Comparison of ENCODE assay signal across 1 cellular context in the genomic region with DNA sequence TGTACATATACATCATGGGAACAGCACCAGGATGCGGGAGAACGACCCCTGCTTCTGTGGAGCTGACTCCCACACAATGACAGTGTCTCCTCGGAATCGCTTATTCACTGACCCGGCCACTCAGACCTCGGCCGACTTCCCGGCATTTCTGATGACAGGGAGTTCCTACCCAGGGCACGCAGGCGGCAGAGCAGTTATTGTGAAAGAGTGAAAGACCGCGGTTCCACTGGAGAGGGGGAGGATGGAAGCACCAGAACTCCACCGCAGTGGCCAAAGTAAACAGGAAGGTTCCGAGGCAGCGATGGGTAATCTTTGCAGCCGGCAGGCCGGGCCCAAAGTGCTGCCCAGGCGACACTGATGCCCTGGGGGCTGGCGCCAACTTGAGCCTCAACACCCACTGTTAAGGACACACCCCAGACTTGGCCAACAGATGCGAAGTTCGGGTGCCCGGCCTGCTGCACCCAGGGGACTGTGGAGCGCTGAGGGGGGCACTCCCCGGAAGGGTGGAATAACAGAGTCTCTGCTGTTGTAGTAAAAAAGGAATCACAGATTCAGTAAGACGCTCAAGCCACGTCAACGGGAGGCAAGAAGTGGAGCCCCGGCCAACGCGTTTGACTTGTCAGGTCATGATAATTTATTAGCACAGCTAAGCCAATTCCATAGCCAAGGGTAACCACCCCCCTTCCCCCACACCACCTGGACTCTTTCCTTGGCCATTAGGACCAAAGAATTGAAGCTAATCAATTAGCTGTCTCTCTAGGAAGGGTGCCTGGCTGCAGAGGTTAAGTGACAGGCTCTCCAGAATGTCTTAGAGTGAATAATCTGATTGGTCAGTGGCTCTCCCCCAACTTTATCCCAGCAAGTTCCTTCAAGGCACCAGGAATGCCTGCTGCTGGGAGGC.
TF ChIP-seq lines count a peak whose summit lies in the region.

No MANE protein-coding gene starts in this region.

TF ChIP-seq in HepG2, 621 proteins besides CTCF, POLR2A, EP300 and RAD21 (continued from another document and continues in another):
- TF ChIP-seq, protein P1, sequence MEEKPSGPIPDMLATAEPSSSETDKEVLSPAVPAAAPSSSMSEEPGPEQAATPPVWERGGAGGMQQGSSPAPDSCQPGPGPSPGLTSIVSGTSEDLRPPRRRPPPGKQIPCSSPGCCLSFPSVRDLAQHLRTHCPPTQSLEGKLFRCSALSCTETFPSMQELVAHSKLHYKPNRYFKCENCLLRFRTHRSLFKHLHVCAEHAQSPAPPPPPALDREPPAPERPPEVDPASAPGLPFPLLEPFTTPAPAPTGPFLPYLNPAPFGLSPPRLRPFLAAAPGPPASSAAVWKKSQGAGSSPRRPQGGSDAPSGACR (CRISPR knock-in tag; IDR thresholded peaks at IDR 0.05): no peak
- peak; percentile 71 for TF ChIP-seq HNF4A (CRISPR knock-in tag; IDR thresholded peaks at IDR 0.05)
- TF ChIP-seq, protein P2, sequence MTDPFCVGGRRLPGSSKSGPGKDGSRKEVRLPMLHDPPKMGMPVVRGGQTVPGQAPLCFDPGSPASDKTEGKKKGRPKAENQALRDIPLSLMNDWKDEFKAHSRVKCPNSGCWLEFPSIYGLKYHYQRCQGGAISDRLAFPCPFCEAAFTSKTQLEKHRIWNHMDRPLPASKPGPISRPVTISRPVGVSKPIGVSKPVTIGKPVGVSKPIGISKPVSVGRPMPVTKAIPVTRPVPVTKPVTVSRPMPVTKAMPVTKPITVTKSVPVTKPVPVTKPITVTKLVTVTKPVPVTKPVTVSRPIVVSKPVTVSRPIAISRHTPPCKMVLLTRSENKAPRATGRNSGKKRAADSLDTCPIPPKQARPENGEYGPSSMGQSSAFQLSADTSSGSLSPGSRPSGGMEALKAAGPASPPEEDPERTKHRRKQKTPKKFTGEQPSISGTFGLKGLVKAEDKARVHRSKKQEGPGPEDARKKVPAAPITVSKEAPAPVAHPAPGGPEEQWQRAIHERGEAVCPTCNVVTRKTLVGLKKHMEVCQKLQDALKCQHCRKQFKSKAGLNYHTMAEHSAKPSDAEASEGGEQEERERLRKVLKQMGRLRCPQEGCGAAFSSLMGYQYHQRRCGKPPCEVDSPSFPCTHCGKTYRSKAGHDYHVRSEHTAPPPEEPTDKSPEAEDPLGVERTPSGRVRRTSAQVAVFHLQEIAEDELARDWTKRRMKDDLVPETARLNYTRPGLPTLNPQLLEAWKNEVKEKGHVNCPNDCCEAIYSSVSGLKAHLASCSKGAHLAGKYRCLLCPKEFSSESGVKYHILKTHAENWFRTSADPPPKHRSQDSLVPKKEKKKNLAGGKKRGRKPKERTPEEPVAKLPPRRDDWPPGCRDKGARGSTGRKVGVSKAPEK (CRISPR knock-in tag; IDR thresholded peaks at IDR 0.05; ENCODE audit: borderline replicate concordance): no peak
- TF ChIP-seq NBN (conservative IDR thresholded peaks at IDR 0.05): no peak
- TF ChIP-seq, protein P3, sequence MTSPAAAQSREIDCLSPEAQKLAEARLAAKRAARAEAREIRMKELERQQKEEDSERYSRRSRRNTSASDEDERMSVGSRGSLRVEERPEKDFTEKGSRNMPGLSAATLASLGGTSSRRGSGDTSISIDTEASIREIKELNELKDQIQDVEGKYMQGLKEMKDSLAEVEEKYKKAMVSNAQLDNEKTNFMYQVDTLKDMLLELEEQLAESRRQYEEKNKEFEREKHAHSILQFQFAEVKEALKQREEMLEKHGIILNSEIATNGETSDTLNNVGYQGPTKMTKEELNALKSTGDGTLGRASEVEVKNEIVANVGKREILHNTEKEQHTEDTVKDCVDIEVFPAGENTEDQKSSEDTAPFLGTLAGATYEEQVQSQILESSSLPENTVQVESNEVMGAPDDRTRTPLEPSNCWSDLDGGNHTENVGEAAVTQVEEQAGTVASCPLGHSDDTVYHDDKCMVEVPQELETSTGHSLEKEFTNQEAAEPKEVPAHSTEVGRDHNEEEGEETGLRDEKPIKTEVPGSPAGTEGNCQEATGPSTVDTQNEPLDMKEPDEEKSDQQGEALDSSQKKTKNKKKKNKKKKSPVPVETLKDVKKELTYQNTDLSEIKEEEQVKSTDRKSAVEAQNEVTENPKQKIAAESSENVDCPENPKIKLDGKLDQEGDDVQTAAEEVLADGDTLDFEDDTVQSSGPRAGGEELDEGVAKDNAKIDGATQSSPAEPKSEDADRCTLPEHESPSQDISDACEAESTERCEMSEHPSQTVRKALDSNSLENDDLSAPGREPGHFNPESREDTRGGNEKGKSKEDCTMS (CRISPR knock-in tag; conservative IDR thresholded peaks at IDR 0.05): no peak
- TF ChIP-seq, protein P4, sequence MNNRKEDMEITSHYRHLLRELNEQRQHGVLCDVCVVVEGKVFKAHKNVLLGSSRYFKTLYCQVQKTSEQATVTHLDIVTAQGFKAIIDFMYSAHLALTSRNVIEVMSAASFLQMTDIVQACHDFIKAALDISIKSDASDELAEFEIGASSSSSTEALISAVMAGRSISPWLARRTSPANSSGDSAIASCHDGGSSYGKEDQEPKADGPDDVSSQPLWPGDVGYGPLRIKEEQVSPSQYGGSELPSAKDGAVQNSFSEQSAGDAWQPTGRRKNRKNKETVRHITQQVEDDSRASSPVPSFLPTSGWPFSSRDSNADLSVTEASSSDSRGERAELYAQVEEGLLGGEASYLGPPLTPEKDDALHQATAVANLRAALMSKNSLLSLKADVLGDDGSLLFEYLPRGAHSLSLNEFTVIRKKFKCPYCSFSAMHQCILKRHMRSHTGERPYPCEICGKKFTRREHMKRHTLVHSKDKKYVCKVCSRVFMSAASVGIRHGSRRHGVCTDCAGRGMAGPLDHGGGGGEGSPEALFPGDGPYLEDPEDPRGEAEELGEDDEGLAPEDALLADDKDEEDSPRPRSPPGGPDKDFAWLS (CRISPR knock-in tag; IDR thresholded peaks at IDR 0.05; ENCODE audit: borderline replicate concordance): no peak
- TF ChIP-seq, protein P5, sequence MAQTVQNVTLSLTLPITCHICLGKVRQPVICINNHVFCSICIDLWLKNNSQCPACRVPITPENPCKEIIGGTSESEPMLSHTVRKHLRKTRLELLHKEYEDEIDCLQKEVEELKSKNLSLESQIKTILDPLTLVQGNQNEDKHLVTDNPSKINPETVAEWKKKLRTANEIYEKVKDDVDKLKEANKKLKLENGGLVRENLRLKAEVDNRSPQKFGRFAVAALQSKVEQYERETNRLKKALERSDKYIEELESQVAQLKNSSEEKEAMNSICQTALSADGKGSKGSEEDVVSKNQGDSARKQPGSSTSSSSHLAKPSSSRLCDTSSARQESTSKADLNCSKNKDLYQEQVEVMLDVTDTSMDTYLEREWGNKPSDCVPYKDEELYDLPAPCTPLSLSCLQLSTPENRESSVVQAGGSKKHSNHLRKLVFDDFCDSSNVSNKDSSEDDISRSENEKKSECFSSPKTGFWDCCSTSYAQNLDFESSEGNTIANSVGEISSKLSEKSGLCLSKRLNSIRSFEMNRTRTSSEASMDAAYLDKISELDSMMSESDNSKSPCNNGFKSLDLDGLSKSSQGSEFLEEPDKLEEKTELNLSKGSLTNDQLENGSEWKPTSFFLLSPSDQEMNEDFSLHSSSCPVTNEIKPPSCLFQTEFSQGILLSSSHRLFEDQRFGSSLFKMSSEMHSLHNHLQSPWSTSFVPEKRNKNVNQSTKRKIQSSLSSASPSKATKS (CRISPR knock-in tag; IDR thresholded peaks at IDR 0.05): no peak
- TF ChIP-seq, protein P6, sequence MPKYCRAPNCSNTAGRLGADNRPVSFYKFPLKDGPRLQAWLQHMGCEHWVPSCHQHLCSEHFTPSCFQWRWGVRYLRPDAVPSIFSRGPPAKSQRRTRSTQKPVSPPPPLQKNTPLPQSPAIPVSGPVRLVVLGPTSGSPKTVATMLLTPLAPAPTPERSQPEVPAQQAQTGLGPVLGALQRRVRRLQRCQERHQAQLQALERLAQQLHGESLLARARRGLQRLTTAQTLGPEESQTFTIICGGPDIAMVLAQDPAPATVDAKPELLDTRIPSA (CRISPR knock-in tag; IDR thresholded peaks at IDR 0.05; ENCODE audit: borderline replicate concordance): no peak
- TF ChIP-seq CCAR2 (optimal IDR thresholded peaks at IDR 0.05; ENCODE audit: low read depth, low read length): peak; percentile 35
- peak; percentile 77 for TF ChIP-seq KAT8 (CRISPR knock-in tag; IDR thresholded peaks at IDR 0.05)
- TF ChIP-seq, protein P7, sequence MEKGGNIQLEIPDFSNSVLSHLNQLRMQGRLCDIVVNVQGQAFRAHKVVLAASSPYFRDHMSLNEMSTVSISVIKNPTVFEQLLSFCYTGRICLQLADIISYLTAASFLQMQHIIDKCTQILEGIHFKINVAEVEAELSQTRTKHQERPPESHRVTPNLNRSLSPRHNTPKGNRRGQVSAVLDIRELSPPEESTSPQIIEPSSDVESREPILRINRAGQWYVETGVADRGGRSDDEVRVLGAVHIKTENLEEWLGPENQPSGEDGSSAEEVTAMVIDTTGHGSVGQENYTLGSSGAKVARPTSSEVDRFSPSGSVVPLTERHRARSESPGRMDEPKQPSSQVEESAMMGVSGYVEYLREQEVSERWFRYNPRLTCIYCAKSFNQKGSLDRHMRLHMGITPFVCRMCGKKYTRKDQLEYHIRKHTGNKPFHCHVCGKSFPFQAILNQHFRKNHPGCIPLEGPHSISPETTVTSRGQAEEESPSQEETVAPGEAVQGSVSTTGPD (CRISPR knock-in tag; IDR thresholded peaks at IDR 0.05): peak; percentile 99
- TF ChIP-seq SP4 (CRISPR knock-in tag; IDR thresholded peaks at IDR 0.05): 0 out of 2 replicates have a peak, but pooled peaks have one; percentile 22
- TF ChIP-seq, protein P8, sequence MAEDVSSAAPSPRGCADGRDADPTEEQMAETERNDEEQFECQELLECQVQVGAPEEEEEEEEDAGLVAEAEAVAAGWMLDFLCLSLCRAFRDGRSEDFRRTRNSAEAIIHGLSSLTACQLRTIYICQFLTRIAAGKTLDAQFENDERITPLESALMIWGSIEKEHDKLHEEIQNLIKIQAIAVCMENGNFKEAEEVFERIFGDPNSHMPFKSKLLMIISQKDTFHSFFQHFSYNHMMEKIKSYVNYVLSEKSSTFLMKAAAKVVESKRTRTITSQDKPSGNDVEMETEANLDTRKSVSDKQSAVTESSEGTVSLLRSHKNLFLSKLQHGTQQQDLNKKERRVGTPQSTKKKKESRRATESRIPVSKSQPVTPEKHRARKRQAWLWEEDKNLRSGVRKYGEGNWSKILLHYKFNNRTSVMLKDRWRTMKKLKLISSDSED (CRISPR knock-in tag; IDR thresholded peaks at IDR 0.05): no peak
- TF ChIP-seq, protein P9, sequence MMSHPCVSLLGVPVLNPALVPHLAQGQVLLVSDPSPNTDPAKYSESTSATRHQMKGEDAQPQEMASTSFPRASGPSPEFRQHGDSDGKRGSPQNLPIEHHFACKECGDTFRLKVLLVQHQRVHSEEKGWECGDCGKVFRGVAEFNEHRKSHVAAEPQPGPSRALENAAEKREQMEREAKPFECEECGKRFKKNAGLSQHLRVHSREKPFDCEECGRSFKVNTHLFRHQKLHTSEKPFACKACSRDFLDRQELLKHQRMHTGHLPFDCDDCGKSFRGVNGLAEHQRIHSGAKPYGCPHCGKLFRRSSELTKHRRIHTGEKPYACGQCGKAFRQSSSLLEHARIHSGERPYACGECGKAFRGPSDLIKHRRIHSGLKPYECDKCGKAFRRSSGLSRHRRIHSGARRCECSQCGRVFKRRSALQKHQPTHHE (CRISPR knock-in tag; IDR thresholded peaks at IDR 0.05; ENCODE audit: borderline replicate concordance): no peak
- no peak for TF ChIP-seq ZNF782 (CRISPR knock-in tag; IDR thresholded peaks at IDR 0.05; ENCODE audit: borderline replicate concordance)
- TF ChIP-seq ZFP36L1 (CRISPR knock-in tag; IDR thresholded peaks at IDR 0.05): no peak
- no peak for TF ChIP-seq ZFP37 (CRISPR knock-in tag; IDR thresholded peaks at IDR 0.05; ENCODE audit: borderline replicate concordance)
- TF ChIP-seq ZNF850 (CRISPR knock-in tag; conservative IDR thresholded peaks at IDR 0.05): no peak
- TF ChIP-seq ZNF652 (CRISPR knock-in tag; IDR thresholded peaks at IDR 0.05; ENCODE audit: borderline replicate concordance, low read depth): no peak
- TF ChIP-seq ZNF75D (CRISPR knock-in tag; IDR thresholded peaks at IDR 0.05; ENCODE audit: borderline replicate concordance): no peak
- no peak for TF ChIP-seq SIN3B (IDR thresholded peaks at IDR 0.05; ENCODE audit: low read length)
- peak; percentile 73; the same call in 1 of the 2 replicates for TF ChIP-seq ELF3 (CRISPR knock-in tag; IDR thresholded peaks at IDR 0.05)
- TF ChIP-seq ZBTB7B (CRISPR knock-in tag; IDR thresholded peaks at IDR 0.05): 0 out of 2 replicates have a peak, but pooled peaks have one; percentile 29
- TF ChIP-seq, protein P10, sequence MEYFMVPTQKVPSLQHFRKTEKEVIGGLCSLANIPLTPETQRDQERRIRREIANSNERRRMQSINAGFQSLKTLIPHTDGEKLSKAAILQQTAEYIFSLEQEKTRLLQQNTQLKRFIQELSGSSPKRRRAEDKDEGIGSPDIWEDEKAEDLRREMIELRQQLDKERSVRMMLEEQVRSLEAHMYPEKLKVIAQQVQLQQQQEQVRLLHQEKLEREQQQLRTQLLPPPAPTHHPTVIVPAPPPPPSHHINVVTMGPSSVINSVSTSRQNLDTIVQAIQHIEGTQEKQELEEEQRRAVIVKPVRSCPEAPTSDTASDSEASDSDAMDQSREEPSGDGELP (IDR thresholded peaks at IDR 0.05; ENCODE audit: borderline replicate concordance, low read depth): no peak
- TF ChIP-seq, protein P11, sequence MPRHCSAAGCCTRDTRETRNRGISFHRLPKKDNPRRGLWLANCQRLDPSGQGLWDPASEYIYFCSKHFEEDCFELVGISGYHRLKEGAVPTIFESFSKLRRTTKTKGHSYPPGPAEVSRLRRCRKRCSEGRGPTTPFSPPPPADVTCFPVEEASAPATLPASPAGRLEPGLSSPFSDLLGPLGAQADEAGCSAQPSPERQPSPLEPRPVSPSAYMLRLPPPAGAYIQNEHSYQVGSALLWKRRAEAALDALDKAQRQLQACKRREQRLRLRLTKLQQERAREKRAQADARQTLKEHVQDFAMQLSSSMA (CRISPR knock-in tag; IDR thresholded peaks at IDR 0.05): peak; percentile 56; the same call in 1 of the 2 replicates
- peak; percentile 38; the same call in 1 of the 2 replicates for TF ChIP-seq ZNF274 (CRISPR knock-in tag; IDR thresholded peaks at IDR 0.05)
- TF ChIP-seq, protein P12, sequence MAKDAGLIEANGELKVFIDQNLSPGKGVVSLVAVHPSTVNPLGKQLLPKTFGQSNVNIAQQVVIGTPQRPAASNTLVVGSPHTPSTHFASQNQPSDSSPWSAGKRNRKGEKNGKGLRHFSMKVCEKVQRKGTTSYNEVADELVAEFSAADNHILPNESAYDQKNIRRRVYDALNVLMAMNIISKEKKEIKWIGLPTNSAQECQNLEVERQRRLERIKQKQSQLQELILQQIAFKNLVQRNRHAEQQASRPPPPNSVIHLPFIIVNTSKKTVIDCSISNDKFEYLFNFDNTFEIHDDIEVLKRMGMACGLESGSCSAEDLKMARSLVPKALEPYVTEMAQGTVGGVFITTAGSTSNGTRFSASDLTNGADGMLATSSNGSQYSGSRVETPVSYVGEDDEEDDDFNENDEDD (CRISPR knock-in tag; IDR thresholded peaks at IDR 0.05; ENCODE audit: borderline replicate concordance): peak; percentile 79; the same call in 1 of the 2 replicates
- TF ChIP-seq U2AF1 (optimal IDR thresholded peaks at IDR 0.05; ENCODE audit: low read depth, low read length): no peak
- TF ChIP-seq, protein P13, sequence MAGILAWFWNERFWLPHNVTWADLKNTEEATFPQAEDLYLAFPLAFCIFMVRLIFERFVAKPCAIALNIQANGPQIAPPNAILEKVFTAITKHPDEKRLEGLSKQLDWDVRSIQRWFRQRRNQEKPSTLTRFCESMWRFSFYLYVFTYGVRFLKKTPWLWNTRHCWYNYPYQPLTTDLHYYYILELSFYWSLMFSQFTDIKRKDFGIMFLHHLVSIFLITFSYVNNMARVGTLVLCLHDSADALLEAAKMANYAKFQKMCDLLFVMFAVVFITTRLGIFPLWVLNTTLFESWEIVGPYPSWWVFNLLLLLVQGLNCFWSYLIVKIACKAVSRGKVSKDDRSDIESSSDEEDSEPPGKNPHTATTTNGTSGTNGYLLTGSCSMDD (CRISPR knock-in tag; IDR thresholded peaks at IDR 0.05): no peak
- TF ChIP-seq TBX2 (CRISPR knock-in tag; IDR thresholded peaks at IDR 0.05; ENCODE audit: borderline replicate concordance): peak; percentile 72
- TF ChIP-seq, protein P14, sequence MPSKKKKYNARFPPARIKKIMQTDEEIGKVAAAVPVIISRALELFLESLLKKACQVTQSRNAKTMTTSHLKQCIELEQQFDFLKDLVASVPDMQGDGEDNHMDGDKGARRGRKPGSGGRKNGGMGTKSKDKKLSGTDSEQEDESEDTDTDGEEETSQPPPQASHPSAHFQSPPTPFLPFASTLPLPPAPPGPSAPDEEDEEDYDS (CRISPR knock-in tag; IDR thresholded peaks at IDR 0.05): 0 out of 2 replicates have a peak, but pooled peaks have one; percentile 46
